In genomic region chr4:94508841-94509240, GRCh38 we compare ENCODE assay signal across 22 cellular contexts. TPM values are rescaled to one million over a fixed set of nuclear protein-coding genes. Genes with fewer than 3 reads are reported as not detected.
DNase-seq lines count a peak whose midpoint lies in the region; ATAC-seq and TF ChIP-seq lines count a peak whose summit lies in the region.
"Had no signal": no experiment of that assay in that cellular context is flagged by ENCODE, and none has a peak within 500 bp of the region (broad histone marks: within the 10 kb centered on the region; RNA-seq: fewer than 3 reads in every experiment).

No MANE protein-coding gene starts in this region.

- 20 to 38% (median 24%) methylated on average over 1 of the region's 1 CpG for WGBS in psoas muscle, 3 donors
- 64 to 87% (median 68%) methylated on average over 1 of the region's 1 CpG for WGBS in adrenal gland, 4 donors

- H3K36me3 ChIP-seq in psoas muscle (ENCODE audit: insufficient read depth in 1 of 2, low read depth in 1 of 2): peaks cover 0 to 6% of the 10 kb centered on the region in 2 donors
- no peaks in the 10 kb centered on the region for H3K36me3 ChIP-seq in adrenal gland (replicated peaks in 1 of 2)
- H3K36me3 ChIP-seq: colonic mucosa had no signal

- H3K4me3 ChIP-seq in AG10803 (ENCODE audit: low read length) (no peak overlapping the region), psoas muscle (no peak overlapping the region), adrenal gland (no peak overlapping the region)
- H3K4me3 ChIP-seq: BLaER1 treated with 17β-estradiol and CSF1 and Interleukin-3, amounts not matched to agents 10 nM and 100 nM; colonic mucosa had no signal

- TF ChIP-seq POLR2A in adrenal gland (IDR thresholded peaks at IDR 0.05): no peak

- H3K9me3 ChIP-seq in psoas muscle (no peaks in the 10 kb centered on the region), adrenal gland (replicated peaks in 1 of 3) (no peaks in the 10 kb centered on the region)
- H3K9me3 ChIP-seq: BLaER1 treated with 17β-estradiol and CSF1 and Interleukin-3, amounts not matched to agents 10 nM and 100 nM; colonic mucosa had no signal

- peak overlapping the region; percentile 78 for H3K27ac ChIP-seq in psoas muscle
- H3K27ac ChIP-seq in foreskin keratinocyte: no peak overlapping the region
- H3K27ac ChIP-seq in adrenal gland: no peak overlapping the region
- H3K27ac ChIP-seq: BLaER1 treated with 17β-estradiol and CSF1 and Interleukin-3, amounts not matched to agents 10 nM and 100 nM; HL-60; RWPE1 had no signal

- H3K4me1 ChIP-seq in psoas muscle (peaks cover 77% of the 10 kb centered on the region), foreskin keratinocyte (peaks cover 11% of the 10 kb centered on the region), adrenal gland (replicated peaks in 1 of 2) (peaks cover 9 to 32% of the 10 kb centered on the region in 2 donors)

- peak; percentile 66 for DNase-seq in AG10803 (ENCODE audit: low read depth)
- DNase-seq in LHCN-M2 (ENCODE audit: low read depth): peak; percentile 25
- DNase-seq in fibroblast of gingiva (ENCODE audit: low read depth): peak; percentile 57
- no peak for DNase-seq in psoas muscle
- DNase-seq in NCI-H187 treated with DMSO at 0.1 percent for 48 hours (lab: John Stamatoyannopoulos, UW): no peak
- no peak for DNase-seq in foreskin keratinocyte
- no peak for DNase-seq in adrenal gland
- DNase-seq: activated CD8-positive, alpha-beta memory T cell treated with anti-CD3 and anti-CD28 coated beads, Interleukin-2, amount 50 U/mL, for 4 hours; Caco-2; colonic mucosa; DND-41; effector memory CD8-positive, alpha-beta T cell; NCI-H1105; NCI-H2029 treated with DMSO at 0.1 percent for 48 hours; NCI-H446; NCI-H82; small intestine had no signal

- TF ChIP-seq CTCF in AG10803 (conservative IDR thresholded peaks at IDR 0.05; ENCODE audit: low read length) (no peak), psoas muscle (IDR thresholded peaks at IDR 0.05) (no peak), foreskin keratinocyte (conservative IDR thresholded peaks at IDR 0.05) (no peak), adrenal gland (IDR thresholded peaks at IDR 0.05) (no peak)

- H3K27me3 ChIP-seq in psoas muscle (ENCODE audit: insufficient read depth in 3 of 3, low read length in 2 of 3): no peaks in the 10 kb centered on the region
- H3K27me3 ChIP-seq in foreskin keratinocyte: no peaks in the 10 kb centered on the region
- H3K27me3 ChIP-seq in adrenal gland: no peaks in the 10 kb centered on the region
- H3K27me3 ChIP-seq: BLaER1 treated with 17β-estradiol and CSF1 and Interleukin-3, amounts not matched to agents 10 nM and 100 nM; colonic mucosa had no signal

- intact Hi-C loops in psoas muscle (cut with DNase I): no loop called here
- intact Hi-C loops in adrenal gland (cut with DNase I): no loop called here

- peak in 1 of 4 donors; percentile 7 for ATAC-seq in psoas muscle
- ATAC-seq in foreskin keratinocyte: no peak
- no peak for ATAC-seq in GM21737 (IDR thresholded peaks at IDR 0.05; ENCODE audit: unreplicated experiment)
- ATAC-seq: activated T-helper 17 cell treated with anti-CD3 and anti-CD28 coated beads, Interleukin-2, amount 50 U/mL, for 72 hours; effector memory CD8-positive, alpha-beta T cell had no signal

RNA-seq across cellular contexts. Expression of gene PDLIM5, which starts 57.1 kb away (rescaled TPM):
- total RNA-seq in LHCN-M2 (2014; rRNA removed): 63.6 and 73.1 TPM in 2 replicates
- polyA plus RNA-seq in LHCN-M2 (2012): 40.1 TPM
- 100 to 1,000 TPM; 459 to 840 (median 509) TPM for total RNA-seq in psoas muscle
- polyA plus RNA-seq in psoas muscle: 100 to 1,000 TPM; 215 to 533 (median 426) TPM
- 119 and 137 TPM in 2 replicates for total RNA-seq in foreskin keratinocyte
- 24.2 and 26.2 TPM in 2 replicates for polyA plus RNA-seq in foreskin keratinocyte
- total RNA-seq in adrenal gland: 100 to 1,000 TPM in 3 of 8 donors, 10 to 100 TPM in 5; 53.9 to 150 (median 84.0) TPM
- polyA plus RNA-seq in adrenal gland: 10 to 100 TPM; 26.2 to 92.4 (median 28.9) TPM

Comparison
In these comparisons a context has a peak if more than half of its experiments do, and no peak if none do; other contexts are left out.
1. DNase-seq: peak in AG10803 (single experiment), LHCN-M2 (single experiment) and fibroblast of gingiva (single experiment); none in psoas muscle (0 of 2), NCI-H187 treated with DMSO at 0.1 percent for 48 hours (single experiment), foreskin keratinocyte (0 of 2) and adrenal gland (0 of 7).